In genomic region chr12:11944321-11944720, GRCh38 we compare ENCODE assay signal across 10 cellular contexts.
"Had no signal": no experiment of that assay in that cellular context is flagged by ENCODE, and none has a peak within 500 bp of the region (broad histone marks: within the 10 kb centered on the region; RNA-seq: fewer than 3 reads in every experiment).

No MANE protein-coding gene starts in this region.

- ATAC-seq: esophagus mucosa had no signal

- H3K9me3 Mint-ChIP-seq: activated T-helper 2 cell treated with anti-CD3 and anti-CD28 coated beads, Interferon-gamma antibody, Interleukin-2, Interleukin-4, amounts not matched to agents 10 μg/mL and 5 μg/mL and 100 μg/mL, durations not matched to agents 14 hours and 24 hours and 36 hours had no signal

- FAIRE-seq: endometrium had no signal

- DNase-seq: activated CD8-positive, alpha-beta memory T cell treated with anti-CD3 and anti-CD28 coated beads for 24 hours; activated naive CD4-positive, alpha-beta T cell treated with anti-CD3 and anti-CD28 coated beads, Interleukin-2, amount 50 U/mL, for 16 hours; dorsolateral prefrontal cortex; glutamatergic neuron; midbrain; stimulated activated CD4-positive, alpha-beta T cell treated with anti-CD3 and anti-CD28 coated beads, Interleukin-15, amount 100 ng/mL, for 24 hours; stimulated activated CD4-positive, alpha-beta T cell treated with anti-CD3 and anti-CD28 coated beads, Interleukin-4, amount 100 ng/mL, for 24 hours had no signal

- H3K27ac Mint-ChIP-seq: activated T-helper 2 cell treated with anti-CD3 and anti-CD28 coated beads, Interferon-gamma antibody, Interleukin-2, Interleukin-4, amounts not matched to agents 10 μg/mL and 5 μg/mL and 100 μg/mL, durations not matched to agents 14 hours and 24 hours and 36 hours had no signal
